Comparison of ENCODE assay signal across 20 cellular contexts in genomic region chr3:61908344-61908743, GRCh38.
DNase-seq lines count a peak whose midpoint lies in the region; ATAC-seq and TF ChIP-seq lines count a peak whose summit lies in the region.
"Had no signal": no experiment of that assay in that cellular context is flagged by ENCODE, and none has a peak within 500 bp of the region (broad histone marks: within the 10 kb centered on the region; RNA-seq: fewer than 3 reads in every experiment).

No MANE protein-coding gene starts in this region.

- H3K9me3 ChIP-seq in SK-N-SH: no peaks in the 10 kb centered on the region
- H3K9me3 ChIP-seq: heart left ventricle had no signal

- H3K4me2 ChIP-seq in SK-N-SH: no peak overlapping the region

- H3K27ac ChIP-seq in SK-N-SH (ENCODE audit: low read depth in 2 of 2, low read length in 1 of 2): no peak overlapping the region
- H3K27ac ChIP-seq: heart left ventricle had no signal

- in situ Hi-C loops in GM13976 (cut with MboI; ENCODE audit: low sequenced_read_pairs, unreplicated experiment): no loop called here

- H3F3A ChIP-seq in SK-N-SH (replicated peaks; ENCODE audit: insufficient read depth): peaks cover 3% of the 10 kb centered on the region

- WGBS in SK-N-SH (ENCODE audit: low lambda C conversion rate): 89% methylated on average over 4 of the region's 4 CpGs

- H4K20me1 ChIP-seq in SK-N-SH (ENCODE audit: insufficient read depth): peaks cover 8% of the 10 kb centered on the region; the same call in 1 of the 2 replicates

- no peaks in the 10 kb centered on the region for H3K9me2 ChIP-seq in SK-N-SH

- no peaks in the 10 kb centered on the region for H3K79me2 ChIP-seq in SK-N-SH (ENCODE audit: insufficient read depth)

- CTCF ChIA-PET in SK-N-SH (lab: Yijun Ruan, JAX): interaction anchor here (0.7 kb wide), 1 partner anchor 31 kb away, joined by 3 read pairs; no protein-coding TSS in a partner anchor

- no peaks in the 10 kb centered on the region for H3K27me3 ChIP-seq in SK-N-SH (ENCODE audit: insufficient read depth)
- H3K27me3 ChIP-seq: dorsolateral prefrontal cortex, heart left ventricle had no signal

- TF ChIP-seq EP300 in SK-N-SH (IDR thresholded peaks at IDR 0.05; ENCODE audit: borderline replicate concordance in 1 of 2, low read depth in 1 of 2, low read length in 1 of 2): no peak

- no peak overlapping the region for H3K9ac ChIP-seq in SK-N-SH

- POLR2A ChIA-PET in SK-N-SH (lab: Yijun Ruan, JAX): no interaction called here

- peaks cover 6 to 8% of the 10 kb centered on the region in 2 experiments; a peak in 3 of 4 replicates for H3K4me1 ChIP-seq in SK-N-SH (ENCODE audit: control insufficient read depth in 1 of 2, insufficient read depth in 2 of 2, low read depth in 1 of 2, low read length in 1 of 2)

- H3K4me3 ChIP-seq in SK-N-SH (ENCODE audit: low read depth in 2 of 2, low read length in 1 of 2) (no peak overlapping the region), fibroblast of pulmonary artery (replicated peaks; ENCODE audit: low read depth, low read length) (no peak overlapping the region)
- H3K4me3 ChIP-seq: dorsolateral prefrontal cortex, heart left ventricle had no signal

- TF ChIP-seq RAD21 in SK-N-SH (IDR thresholded peaks at IDR 0.05; ENCODE audit: low read length): no peak

- DNase-seq in SK-N-SH (no peak), LHCN-M2 (ENCODE audit: low read depth) (peak; percentile 41), fibroblast of pulmonary artery (ENCODE audit: low read depth) (peak; percentile 21), stromal cell of bone marrow (ENCODE audit: low read depth) (peak; percentile 83), SK-N-DZ (ENCODE audit: low spot score) (no peak), GM13976 (ENCODE audit: low spot score) (no peak)
- DNase-seq: 8988T; activated CD4-positive, alpha-beta T cell treated with anti-CD3 and anti-CD28 coated beads, Interleukin-2, amount 10 ng/mL, durations not matched to agents 7 days and 5 days; dorsolateral prefrontal cortex; heart left ventricle; immature natural killer cell; naive B cell; NCI-H1417 treated with DMSO at 0.1 percent for 48 hours; NCI-H524 treated with DMSO at 0.1 percent for 48 hours; stimulated activated CD4-positive, alpha-beta T cell treated with anti-CD3 and anti-CD28 coated beads, Interleukin-2, amount 100 ng/mL, for 24 hours; stimulated activated naive CD4-positive, alpha-beta T cell treated with Interleukin-2 at 50 U/mL for 16 hours; T-helper 1 cell had no signal

- no peak overlapping the region for H2AFZ ChIP-seq in SK-N-SH (ENCODE audit: low read depth)

- TF ChIP-seq CTCF in SK-N-SH (IDR thresholded peaks at IDR 0.05): no peak
- TF ChIP-seq CTCF in fibroblast of pulmonary artery (IDR thresholded peaks at IDR 0.05; ENCODE audit: low read length, missing control alignments): no peak
- TF ChIP-seq CTCF in GM13976 (IDR thresholded peaks at IDR 0.05; ENCODE audit: borderline replicate concordance, control extremely low read depth, extremely low read depth, insufficient read depth, missing control alignments): no peak

- no peaks in the 10 kb centered on the region for H3K36me3 ChIP-seq in SK-N-SH (replicated peaks in 1 of 2; ENCODE audit: control insufficient read depth in 1 of 2, insufficient read depth in 2 of 2, low read length in 1 of 2)
- H3K36me3 ChIP-seq: heart left ventricle had no signal

- ATAC-seq in SK-N-SH treated with all-trans-retinoic acid at 6 μM for 48 hours: no peak
- ATAC-seq in esophagus mucosa: no peak
- ATAC-seq: heart left ventricle, sciatic nerve had no signal

TF ChIP-seq in SK-N-SH treated with all-trans-retinoic acid at 6 μM for 48 hours, 23 proteins besides CTCF, POLR2A, EP300 and RAD21:
- TF ChIP-seq GLIS3 (CRISPR knock-in tag; IDR thresholded peaks at IDR 0.05) (no peak), TCF4 (CRISPR knock-in tag; IDR thresholded peaks at IDR 0.05; ENCODE audit: borderline replicate concordance) (no peak), ZC3H10 (CRISPR knock-in tag; IDR thresholded peaks at IDR 0.05) (0 out of 2 replicates have a peak, but pooled peaks have one; percentile 29), PPARA (CRISPR knock-in tag; IDR thresholded peaks at IDR 0.05; ENCODE audit: borderline replicate concordance) (no peak), BACH2 (CRISPR knock-in tag; IDR thresholded peaks at IDR 0.05; ENCODE audit: borderline replicate concordance) (no peak)
- TF ChIP-seq, protein P1, sequence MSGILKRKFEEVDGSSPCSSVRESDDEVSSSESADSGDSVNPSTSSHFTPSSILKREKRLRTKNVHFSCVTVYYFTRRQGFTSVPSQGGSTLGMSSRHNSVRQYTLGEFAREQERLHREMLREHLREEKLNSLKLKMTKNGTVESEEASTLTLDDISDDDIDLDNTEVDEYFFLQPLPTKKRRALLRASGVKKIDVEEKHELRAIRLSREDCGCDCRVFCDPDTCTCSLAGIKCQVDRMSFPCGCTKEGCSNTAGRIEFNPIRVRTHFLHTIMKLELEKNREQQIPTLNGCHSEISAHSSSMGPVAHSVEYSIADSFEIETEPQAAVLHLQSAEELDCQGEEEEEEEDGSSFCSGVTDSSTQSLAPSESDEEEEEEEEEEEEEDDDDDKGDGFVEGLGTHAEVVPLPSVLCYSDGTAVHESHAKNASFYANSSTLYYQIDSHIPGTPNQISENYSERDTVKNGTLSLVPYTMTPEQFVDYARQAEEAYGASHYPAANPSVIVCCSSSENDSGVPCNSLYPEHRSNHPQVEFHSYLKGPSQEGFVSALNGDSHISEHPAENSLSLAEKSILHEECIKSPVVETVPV (CRISPR knock-in tag; IDR thresholded peaks at IDR 0.05): no peak
TF ChIP-seq in SK-N-SH treated with all-trans-retinoic acid at 6 μM for 48 hours: peak in this region for 1.

TF ChIP-seq in SK-N-SH, 30 proteins besides CTCF, POLR2A, EP300 and RAD21:
- TF ChIP-seq POLR2AphosphoS5 (IDR thresholded peaks at IDR 0.05; ENCODE audit: low read depth, low read length) (no peak), SMC3 (IDR thresholded peaks at IDR 0.05; ENCODE audit: low read depth, low read length) (no peak), ELF1 (IDR thresholded peaks at IDR 0.05) (no peak), NFIC (IDR thresholded peaks at IDR 0.05; ENCODE audit: borderline replicate concordance) (no peak), YY1 (IDR thresholded peaks at IDR 0.05; ENCODE audit: low read depth) (no peak), TAF1 (IDR thresholded peaks at IDR 0.05; ENCODE audit: borderline replicate concordance, low read depth, low read length) (no peak), EZH2phosphoT487 (IDR thresholded peaks at IDR 0.05; ENCODE audit: borderline replicate concordance, low read depth) (no peak), CHD2 (IDR thresholded peaks at IDR 0.05; ENCODE audit: low read length, partially characterized antibody) (no peak), ZBTB33 (IDR thresholded peaks at IDR 0.05; ENCODE audit: borderline replicate concordance, low read depth) (no peak), GABPA (IDR thresholded peaks at IDR 0.05; ENCODE audit: low read depth) (no peak), GATA2 (CRISPR knock-in tag; IDR thresholded peaks at IDR 0.05) (no peak), MXI1 (IDR thresholded peaks at IDR 0.05; ENCODE audit: low read depth, low read length) (no peak), NRF1 (IDR thresholded peaks at IDR 0.05; ENCODE audit: low read depth, low read length) (no peak), RXRA (IDR thresholded peaks at IDR 0.05; ENCODE audit: borderline replicate concordance, low read depth) (no peak)
- TF ChIP-seq, protein P2, sequence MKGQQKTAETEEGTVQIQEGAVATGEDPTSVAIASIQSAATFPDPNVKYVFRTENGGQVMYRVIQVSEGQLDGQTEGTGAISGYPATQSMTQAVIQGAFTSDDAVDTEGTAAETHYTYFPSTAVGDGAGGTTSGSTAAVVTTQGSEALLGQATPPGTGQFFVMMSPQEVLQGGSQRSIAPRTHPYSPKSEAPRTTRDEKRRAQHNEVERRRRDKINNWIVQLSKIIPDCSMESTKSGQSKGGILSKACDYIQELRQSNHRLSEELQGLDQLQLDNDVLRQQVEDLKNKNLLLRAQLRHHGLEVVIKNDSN (IDR thresholded peaks at IDR 0.05; ENCODE audit: borderline replicate concordance, low read depth): no peak
- TF ChIP-seq, protein P3, sequence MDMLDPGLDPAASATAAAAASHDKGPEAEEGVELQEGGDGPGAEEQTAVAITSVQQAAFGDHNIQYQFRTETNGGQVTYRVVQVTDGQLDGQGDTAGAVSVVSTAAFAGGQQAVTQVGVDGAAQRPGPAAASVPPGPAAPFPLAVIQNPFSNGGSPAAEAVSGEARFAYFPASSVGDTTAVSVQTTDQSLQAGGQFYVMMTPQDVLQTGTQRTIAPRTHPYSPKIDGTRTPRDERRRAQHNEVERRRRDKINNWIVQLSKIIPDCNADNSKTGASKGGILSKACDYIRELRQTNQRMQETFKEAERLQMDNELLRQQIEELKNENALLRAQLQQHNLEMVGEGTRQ (IDR thresholded peaks at IDR 0.05; ENCODE audit: borderline replicate concordance, low read depth, low read length): no peak
- TF ChIP-seq, protein P4, sequence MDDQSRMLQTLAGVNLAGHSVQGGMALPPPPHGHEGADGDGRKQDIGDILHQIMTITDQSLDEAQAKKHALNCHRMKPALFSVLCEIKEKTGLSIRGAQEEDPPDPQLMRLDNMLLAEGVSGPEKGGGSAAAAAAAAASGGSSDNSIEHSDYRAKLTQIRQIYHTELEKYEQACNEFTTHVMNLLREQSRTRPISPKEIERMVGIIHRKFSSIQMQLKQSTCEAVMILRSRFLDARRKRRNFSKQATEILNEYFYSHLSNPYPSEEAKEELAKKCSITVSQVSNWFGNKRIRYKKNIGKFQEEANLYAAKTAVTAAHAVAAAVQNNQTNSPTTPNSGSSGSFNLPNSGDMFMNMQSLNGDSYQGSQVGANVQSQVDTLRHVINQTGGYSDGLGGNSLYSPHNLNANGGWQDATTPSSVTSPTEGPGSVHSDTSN (IDR thresholded peaks at IDR 0.05): no peak
TF ChIP-seq in SK-N-SH: peak in this region for 0.

Comparison
In these comparisons a context has a peak if more than half of its experiments do, and no peak if none do; other contexts are left out.
1. DNase-seq: peak in LHCN-M2 (single experiment), fibroblast of pulmonary artery (single experiment) and stromal cell of bone marrow (single experiment); none in SK-N-SH (single experiment), SK-N-DZ (single experiment) and GM13976 (single experiment).